Comparison of ENCODE assay signal across 24 cellular contexts in genomic region chr14:75504411-75504810, GRCh38. TPM values are rescaled to one million over a fixed set of nuclear protein-coding genes. Genes with fewer than 3 reads are reported as not detected.
DNase-seq lines count a peak whose midpoint lies in the region; ATAC-seq, FAIRE-seq and TF ChIP-seq lines count a peak whose summit lies in the region.
"Had no signal": no experiment of that assay in that cellular context is flagged by ENCODE, and none has a peak within 500 bp of the region (broad histone marks: within the 10 kb centered on the region; RNA-seq: fewer than 3 reads in every experiment).

No MANE protein-coding gene starts in this region.

- no peaks in the 10 kb centered on the region for H3K36me3 Mint-ChIP-seq in HFFc6 (ENCODE audit: low read depth)
- H3K36me3 Mint-ChIP-seq: CD14-positive monocyte; CD4-positive, alpha-beta memory T cell; CD4-positive, CD25-positive, alpha-beta regulatory T cell had no signal

- BruUV-seq in HepG2 (replicated peaks; lab: Mats Ljungman, UMichigan), result no TSS peak
- BruUV-seq in K562 (replicated peaks; lab: Mats Ljungman, UMichigan), result no TSS peak

- H3K36me3 ChIP-seq in HepG2 (replicated peaks in 1 of 2; ENCODE audit: control insufficient read depth in 1 of 2, insufficient read depth in 2 of 2, low read length in 2 of 2) (no peaks in the 10 kb centered on the region), right lobe of liver (no peaks in the 10 kb centered on the region), K562 (ENCODE audit: control insufficient read depth, insufficient read depth, low read length) (no peaks in the 10 kb centered on the region), small intestine (ENCODE audit: control insufficient read depth in 2 of 2, insufficient read depth in 2 of 2, low read length in 2 of 2) (no peaks in the 10 kb centered on the region), body of pancreas (replicated peaks in 1 of 2; ENCODE audit: insufficient read depth in 1 of 2, low read depth in 2 of 2) (no peaks in the 10 kb centered on the region)
- H3K36me3 ChIP-seq: BE2C, BLaER1 had no signal

- H3K27me3 Mint-ChIP-seq in HFFc6 (ENCODE audit: insufficient read depth), result peaks cover 14% of the 10 kb centered on the region
- H3K27me3 Mint-ChIP-seq: CD4-positive, alpha-beta memory T cell; CD4-positive, CD25-positive, alpha-beta regulatory T cell; CD8-positive, alpha-beta memory T cell had no signal

- H3K4me3 Mint-ChIP-seq in HFFc6, result no peak overlapping the region
- H3K4me3 Mint-ChIP-seq: CD14-positive monocyte; CD4-positive, alpha-beta memory T cell; CD4-positive, CD25-positive, alpha-beta regulatory T cell; CD8-positive, alpha-beta memory T cell had no signal

- POLR2A ChIA-PET in HepG2 (lab: Yijun Ruan, JAX) (no interaction called here), K562 (lab: Yijun Ruan, JAX) (no interaction called here)

- FAIRE-seq in HepG2 (lab: Jason Lieb, UNC) (no peak), K562 (lab: Jason Lieb, UNC) (no peak), small intestine (lab: Jason Lieb, UNC) (no peak)
- FAIRE-seq: D721Med, GM12891 had no signal

- H3K9me3 ChIP-seq in HepG2 (ENCODE audit: low read length), result no peaks in the 10 kb centered on the region
- no peaks in the 10 kb centered on the region for H3K9me3 ChIP-seq in right lobe of liver
- H3K9me3 ChIP-seq in K562 (replicated peaks; ENCODE audit: control insufficient read depth, insufficient read depth, low read depth, low read length), result no peaks in the 10 kb centered on the region
- H3K9me3 ChIP-seq in small intestine (ENCODE audit: control insufficient read depth, low read depth), result no peaks in the 10 kb centered on the region
- H3K9me3 ChIP-seq in body of pancreas, result no peaks in the 10 kb centered on the region
- H3K9me3 ChIP-seq: BE2C had no signal

- CTCF ChIA-PET in HepG2 (lab: Yijun Ruan, JAX; ENCODE audit: low intra/inter-chr PET ratio, low total read pairs) (no interaction called here), K562 (lab: Yijun Ruan, JAX; ENCODE audit: low intra/inter-chr PET ratio) (no interaction called here)

- H3K4me3 ChIP-seq in HepG2 (replicated peaks in 1 of 3; ENCODE audit: insufficient read depth in 1 of 3, low read depth in 2 of 3, low read length in 3 of 3), result no peak overlapping the region
- no peak overlapping the region for H3K4me3 ChIP-seq in right lobe of liver
- no peak overlapping the region for H3K4me3 ChIP-seq in K562
- no peak overlapping the region for H3K4me3 ChIP-seq in small intestine (ENCODE audit: low read depth in 1 of 2, low read length in 2 of 2)
- H3K4me3 ChIP-seq in body of pancreas, result no peak overlapping the region
- H3K4me3 ChIP-seq: BLaER1 had no signal

- WGBS in HepG2 (ENCODE audit: low lambda C conversion rate), result 97% methylated on average over 1 of the region's 1 CpG
- WGBS in right lobe of liver (ENCODE audit: insufficient coverage, low coverage, low lambda C conversion rate, missing lambda C conversion rate), result 93% methylated on average over 1 of the region's 1 CpG
- WGBS in K562 (ENCODE audit: insufficient coverage, low coverage, missing lambda C conversion rate), result 88% methylated on average over 1 of the region's 1 CpG
- 46 to 79% (median 52%) methylated on average over 1 of the region's 1 CpG for WGBS in small intestine, 3 donors
- 95 to 100% methylated on average over 1 of the region's 1 CpG for WGBS in body of pancreas, 2 donors

- H3K79me2 ChIP-seq in HepG2 (ENCODE audit: insufficient read depth, low read length), result no peaks in the 10 kb centered on the region
- no peaks in the 10 kb centered on the region for H3K79me2 ChIP-seq in K562 (ENCODE audit: control insufficient read depth, insufficient read depth, low read length)

- H3K9ac ChIP-seq in HepG2 (ENCODE audit: insufficient read depth, low read depth, low read length) (no peak overlapping the region), K562 (ENCODE audit: insufficient read depth in 1 of 2, low read depth in 2 of 2, low read length in 2 of 2) (no peak overlapping the region)
- H3K9ac ChIP-seq: BLaER1 had no signal

- TF ChIP-seq RAD21 in HepG2 (CRISPR knock-in tag; IDR thresholded peaks at IDR 0.05) (no peak), K562 (CRISPR knock-in tag; conservative IDR thresholded peaks at IDR 0.05 in 1 of 2, IDR thresholded peaks at IDR 0.05 in 1 of 2) (no peak)

- no peak for ATAC-seq in HepG2
- ATAC-seq in right lobe of liver, result no peak
- no peak for ATAC-seq in K562
- peak; percentile 54 for ATAC-seq in left colon
- no peak for ATAC-seq in body of pancreas

- TF ChIP-seq EP300 in HepG2 (IDR thresholded peaks at IDR 0.05; ENCODE audit: low read depth in 2 of 2, low read length in 2 of 2), result no peak
- no peak for TF ChIP-seq EP300 in HepG2 (CRISPR knock-in tag; IDR thresholded peaks at IDR 0.05; ENCODE audit: borderline replicate concordance)
- TF ChIP-seq EP300 in K562 (IDR thresholded peaks at IDR 0.05; ENCODE audit: low read length), result no peak

- no peaks in the 10 kb centered on the region for H3K4me1 Mint-ChIP-seq in HFFc6 (ENCODE audit: low read depth)
- H3K4me1 Mint-ChIP-seq: CD14-positive monocyte had no signal

- no peak for TF ChIP-seq CTCF in HepG2 (CRISPR knock-in tag; IDR thresholded peaks at IDR 0.05)
- TF ChIP-seq CTCF in right lobe of liver (IDR thresholded peaks at IDR 0.05), result no peak
- no peak for TF ChIP-seq CTCF in K562 (IDR thresholded peaks at IDR 0.05 in 2 of 3, conservative IDR thresholded peaks at IDR 0.05 in 1 of 3; ENCODE audit: insufficient read depth in 2 of 3, low read depth in 1 of 3, low read length in 3 of 3)
- no peak for TF ChIP-seq CTCF in HFFc6 (IDR thresholded peaks at IDR 0.05)
- no peak for TF ChIP-seq CTCF in body of pancreas (IDR thresholded peaks at IDR 0.05)

- no peak overlapping the region for H3K27ac Mint-ChIP-seq in HFFc6
- H3K27ac Mint-ChIP-seq: CD14-positive monocyte; CD4-positive, alpha-beta memory T cell; CD4-positive, CD25-positive, alpha-beta regulatory T cell; CD8-positive, alpha-beta memory T cell had no signal

- in situ Hi-C loops in HepG2 (cut with HindIII; ENCODE audit: extremely low pct_ligation_motif_present, low pct_unique_long_range_greater_than_20kb), result no loop called here
- in situ Hi-C loops in K562 (cut with MboI), result no loop called here

- no peaks in the 10 kb centered on the region; the same call in 1 of the 2 replicates for H3K9me3 Mint-ChIP-seq in HFFc6

- H3K27me3 ChIP-seq in HepG2 (ENCODE audit: control insufficient read depth in 1 of 2, insufficient read depth in 2 of 2, low read length in 2 of 2) (no peaks in the 10 kb centered on the region), right lobe of liver (no peaks in the 10 kb centered on the region), K562 (ENCODE audit: control insufficient read depth in 2 of 2, insufficient read depth in 2 of 2, low read length in 2 of 2) (no peaks in the 10 kb centered on the region), small intestine (ENCODE audit: control insufficient read depth in 2 of 2, insufficient read depth in 2 of 2, low read length in 2 of 2) (no peaks in the 10 kb centered on the region), body of pancreas (no peaks in the 10 kb centered on the region)
- H3K27me3 ChIP-seq: BE2C, BLaER1 had no signal

- no peaks in the 10 kb centered on the region for H3K9me1 ChIP-seq in K562 (ENCODE audit: control insufficient read depth, insufficient read depth, low read length)

- H2AFZ ChIP-seq in HepG2 (ENCODE audit: low read length) (no peak overlapping the region), K562 (ENCODE audit: low read depth, low read length) (no peak overlapping the region)

- TF ChIP-seq POLR2A in HepG2 (IDR thresholded peaks at IDR 0.05; ENCODE audit: insufficient read depth in 1 of 2, low read depth in 2 of 2, low read length in 2 of 2), result no peak
- TF ChIP-seq POLR2A in right lobe of liver (IDR thresholded peaks at IDR 0.05), result no peak
- no peak for TF ChIP-seq POLR2A in K562 (conservative IDR thresholded peaks at IDR 0.05)
- no peak for TF ChIP-seq POLR2A in body of pancreas (IDR thresholded peaks at IDR 0.05)

- no peak overlapping the region for H3K4me2 ChIP-seq in HepG2 (ENCODE audit: low read depth, low read length)
- H3K4me2 ChIP-seq in K562 (ENCODE audit: insufficient read depth, low read length), result no peak overlapping the region
- H3K4me2 ChIP-seq: BLaER1 had no signal

- no peaks in the 10 kb centered on the region for H4K20me1 ChIP-seq in HepG2 (ENCODE audit: insufficient read depth, low read length)
- H4K20me1 ChIP-seq in K562 (replicated peaks; ENCODE audit: control insufficient read depth, insufficient read depth, low read length), result no peaks in the 10 kb centered on the region
- H4K20me1 ChIP-seq: BLaER1 had no signal

- H3K27ac ChIP-seq in HepG2 (ENCODE audit: extremely low read length, insufficient read depth, low read length), result no peak overlapping the region
- no peak overlapping the region for H3K27ac ChIP-seq in right lobe of liver
- no peak overlapping the region for H3K27ac ChIP-seq in K562 (ENCODE audit: extremely low read depth, low read depth, low read length)
- H3K27ac ChIP-seq in small intestine (ENCODE audit: low read depth in 1 of 2, low read length in 1 of 2), result no peak overlapping the region
- H3K27ac ChIP-seq in body of pancreas, result no peak overlapping the region
- H3K27ac ChIP-seq: BLaER1 had no signal

- DNase-seq in HepG2 (ENCODE audit: low spot score) (peak; percentile 45), right lobe of liver (no peak), K562 (ENCODE audit: extremely low read depth in 1 of 4, low spot score in 3 of 4) (no peak), left colon (no peak), small intestine (peak; percentile 90), GM19240 (ENCODE audit: insufficient read length, low spot score) (no peak), HFFc6 (no peak), body of pancreas (no peak)
- DNase-seq: 8988T; ACHN; BE2C; C1 segment of cervical spinal cord; CD4-positive, alpha-beta memory T cell; CD4-positive, CD25-positive, alpha-beta regulatory T cell; CD8-positive, alpha-beta memory T cell; COR-L47; DMS79 treated with DMSO at 0.1 percent for 48 hours; GF-D8 had no signal

- intact Hi-C loops in HepG2 (cut with micrococcal nuclease; ENCODE audit: unreplicated experiment) (no loop called here), right lobe of liver (cut with DNase I) (no loop called here), K562 (cut with micrococcal nuclease) (no loop called here), left colon (cut with DNase I, micrococcal nuclease) (no loop called here), body of pancreas (cut with DNase I) (no loop called here)

- peaks cover 7% of the 10 kb centered on the region; the same call in 1 of the 2 replicates for H3K4me1 ChIP-seq in HepG2 (ENCODE audit: insufficient read depth, low read length)
- H3K4me1 ChIP-seq in right lobe of liver, result no peaks in the 10 kb centered on the region
- no peaks in the 10 kb centered on the region for H3K4me1 ChIP-seq in K562 (replicated peaks in 1 of 2; ENCODE audit: control insufficient read depth in 2 of 2, insufficient read depth in 2 of 2, low read length in 2 of 2)
- H3K4me1 ChIP-seq in small intestine (ENCODE audit: control insufficient read depth in 2 of 2, insufficient read depth in 1 of 2, low read depth in 1 of 2, low read length in 1 of 2), result peaks cover 0 to 1% of the 10 kb centered on the region in 2 donors
- H3K4me1 ChIP-seq in body of pancreas, result no peaks in the 10 kb centered on the region
- H3K4me1 ChIP-seq: BE2C had no signal

RNA-seq across cellular contexts. Expression of gene BATF, which starts 17.9 kb away (rescaled TPM):
- total RNA-seq in HepG2 (2016; rRNA removed; fragmentation: Illumina TruSeq; extraction: Trizol) (0.22 and 0.44 TPM in 2 replicates), right lobe of liver (10 to 100 TPM in 2 of 6 experiments, 1 to 10 TPM in 1, under 1 TPM in 3; 0.24 to 10.4 (median 0.87) TPM), K562 (2014; rRNA removed) (1.0 and 3.4 TPM in 2 replicates), K562 (2014; rRNA removed; fragmentation: Illumina TruSeq; extraction: Trizol) (0.26 TPM in 1 of 2 replicates, not detected in the other), K562 (2015; rRNA removed; fragmentation: Illumina TruSeq; extraction: Trizol) (2.1 and 2.9 TPM in 2 replicates), K562 (2021) (0.31 and 0.49 TPM in 2 replicates), left colon (1 to 10 TPM in 1 of 2 donors, under 1 TPM in 1; 0.67 to 1.3 TPM), body of pancreas (not detected)
- 0.26 and 0.30 TPM in 2 replicates for total RNA-seq in HepG2 (2016; cell fraction: cytosol; rRNA removed; fragmentation: Illumina TruSeq; extraction: Trizol; ENCODE audit: low read depth)
- 0.19 TPM in 1 of 2 replicates, not detected in the other for total RNA-seq in HepG2 (2016; cell fraction: insoluble cytoplasmic fraction; rRNA removed; fragmentation: Illumina TruSeq; extraction: Trizol)
- 0.53 and 0.96 TPM in 2 replicates for total RNA-seq in HepG2 (2016; cell fraction: membrane; rRNA removed; fragmentation: Illumina TruSeq; extraction: Trizol)
- not detected in 2 replicates for total RNA-seq in HepG2 (2016; cell fraction: nucleus; rRNA removed; fragmentation: Illumina TruSeq; extraction: Trizol)
- polyA plus RNA-seq in HepG2 (2011; rRNA removed) (0.37 and 0.88 TPM in 2 replicates), K562 (2011; rRNA removed) (0.32 TPM in 1 of 2 replicates, not detected in the other), K562 (2014; fragmentation: Illumina TruSeq; extraction: Trizol) (0.55 and 1.1 TPM in 2 replicates), K562 (2014; fragmentation: Nextera tagmentation; extraction: Ambion mirVana) (under 1 TPM; 0.13 to 0.28 TPM), K562 (2014; rRNA removed) (1.0 and 1.3 TPM in 2 replicates), small intestine (1 to 10 TPM; 4.0 to 5.9 (median 5.4) TPM)
- polyA plus RNA-seq in HepG2 (2011; cell fraction: cytosol; rRNA removed), result 0.31 and 0.60 TPM in 2 replicates
- 0.48 TPM in 2 replicates for polyA plus RNA-seq in HepG2 (2011; cell fraction: nucleus; rRNA removed)
- polyA plus RNA-seq in HepG2 (2012), result 0.20 TPM in 1 of 2 replicates, not detected in the other
- polyA plus RNA-seq in HepG2 (2016; cell fraction: cytosol; fragmentation: Illumina TruSeq; extraction: Trizol; ENCODE audit: low read depth), result 0.44 and 0.83 TPM in 2 replicates
- 0.41 TPM in 1 of 2 replicates, not detected in the other for polyA plus RNA-seq in HepG2 (2016; cell fraction: insoluble cytoplasmic fraction; fragmentation: Illumina TruSeq; extraction: Trizol; ENCODE audit: low read depth)
- 0.79 and 0.93 TPM in 2 replicates for polyA plus RNA-seq in HepG2 (2016; cell fraction: membrane; fragmentation: Illumina TruSeq; extraction: Trizol; ENCODE audit: low read depth)
- polyA plus RNA-seq in HepG2 (2016; cell fraction: nucleus; fragmentation: Illumina TruSeq; extraction: Trizol; ENCODE audit: insufficient read depth, low read depth), result not detected in 2 replicates
- polyA minus RNA-seq in HepG2 (2011; rRNA and poly(A)+ RNA removed; ENCODE audit: low replicate concordance), result 0.70 TPM in 1 of 2 replicates, not detected in the other
- 0.69 TPM in 1 of 2 replicates, not detected in the other for polyA minus RNA-seq in HepG2 (2011; cell fraction: cytosol; rRNA and poly(A)+ RNA removed)
- polyA minus RNA-seq in HepG2 (2011; cell fraction: nucleus; rRNA and poly(A)+ RNA removed), result 0.62 TPM in 1 of 2 replicates, not detected in the other
- total RNA-seq in K562 (2011; cell fraction: chromatin; rRNA removed; ENCODE audit: low replicate concordance), result not detected in 2 replicates
- 0.50 TPM in 1 of 2 replicates, not detected in the other for total RNA-seq in K562 (2011; cell fraction: nucleolus; rRNA removed)
- not detected in 2 replicates for total RNA-seq in K562 (2011; cell fraction: nucleoplasm; rRNA removed)
- 0.31 and 0.58 TPM in 2 replicates for polyA plus RNA-seq in K562 (2011; cell fraction: cytosol; rRNA removed)
- polyA plus RNA-seq in K562 (2011; cell fraction: nucleus; rRNA removed), result not detected in 2 replicates
- polyA plus RNA-seq in K562 (2012), result 1.8 and 2.3 TPM in 2 replicates
- not detected in 2 replicates for polyA minus RNA-seq in K562 (2011; rRNA and poly(A)+ RNA removed)
- polyA minus RNA-seq in K562 (2011; cell fraction: cytosol; rRNA and poly(A)+ RNA removed), result not detected in 2 replicates
- polyA minus RNA-seq in K562 (2011; cell fraction: nucleus; rRNA and poly(A)+ RNA removed), result not detected in 2 replicates
- not detected for total RNA-seq in HFFc6 (2021; fragmentation: NEBNext Ultra II Directional; extraction: Animal tissue kit (Norgen Biotek cat#: 25700))
- total RNA-seq: A673 had no signal
- polyA plus RNA-seq: AG04450 had no signal

Comparison
In these comparisons a context has a peak if more than half of its experiments do, and no peak if none do; other contexts are left out.
1. DNase-seq: peak in HepG2 (single experiment) and small intestine (single experiment); none in right lobe of liver (0 of 3), K562 (0 of 4), left colon (0 of 2), GM19240 (single experiment), HFFc6 (single experiment) and body of pancreas (0 of 4).
2. Of the 241 proteins assayed by ChIP-seq in both HepG2 and K562: peak only in HepG2: NCOR1 and TCF7; only in K562: NFIC; in both: none; in neither: 238.